Comparison of ENCODE assay signal across 8 cellular contexts in the genomic region with DNA sequence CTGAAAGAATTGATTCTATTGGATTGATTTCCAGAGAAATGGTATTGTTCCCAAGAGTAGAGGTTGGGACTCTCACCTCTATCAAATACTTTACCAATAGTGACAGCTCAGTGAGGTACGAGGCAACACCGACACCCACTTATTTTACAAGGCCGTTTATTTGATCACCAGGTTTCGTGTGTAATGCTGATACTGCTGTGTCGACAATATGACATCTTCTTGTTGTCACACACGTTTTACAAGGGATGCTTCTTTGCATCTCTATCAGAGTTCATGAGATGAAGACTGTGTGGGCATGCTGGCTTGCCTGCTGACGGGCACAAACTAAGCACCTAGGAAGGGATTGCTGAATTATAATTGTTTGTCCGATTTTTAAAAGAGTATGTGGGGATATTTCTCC.
"Had no signal": no experiment of that assay in that cellular context is flagged by ENCODE, and none has a peak within 500 bp of the region (broad histone marks: within the 10 kb centered on the region; RNA-seq: fewer than 3 reads in every experiment).

No MANE protein-coding gene starts in this region.

- H3K4me2 ChIP-seq: GM23338, KMS-11 had no signal

- DNase-seq: H9, HCEC 1CT, KBM-7 had no signal

- H3K27ac ChIP-seq: KMS-11 had no signal

- H2AFZ ChIP-seq: GM23338 had no signal

- H3K9ac ChIP-seq: KMS-11 had no signal

- ATAC-seq: GM23338 had no signal

- H3K4me3 ChIP-seq: GM23338 had no signal

- FAIRE-seq: H1, H54, HTR-8/SVneo had no signal
